Comparison of ENCODE assay signal across 33 cellular contexts in the genomic region with DNA sequence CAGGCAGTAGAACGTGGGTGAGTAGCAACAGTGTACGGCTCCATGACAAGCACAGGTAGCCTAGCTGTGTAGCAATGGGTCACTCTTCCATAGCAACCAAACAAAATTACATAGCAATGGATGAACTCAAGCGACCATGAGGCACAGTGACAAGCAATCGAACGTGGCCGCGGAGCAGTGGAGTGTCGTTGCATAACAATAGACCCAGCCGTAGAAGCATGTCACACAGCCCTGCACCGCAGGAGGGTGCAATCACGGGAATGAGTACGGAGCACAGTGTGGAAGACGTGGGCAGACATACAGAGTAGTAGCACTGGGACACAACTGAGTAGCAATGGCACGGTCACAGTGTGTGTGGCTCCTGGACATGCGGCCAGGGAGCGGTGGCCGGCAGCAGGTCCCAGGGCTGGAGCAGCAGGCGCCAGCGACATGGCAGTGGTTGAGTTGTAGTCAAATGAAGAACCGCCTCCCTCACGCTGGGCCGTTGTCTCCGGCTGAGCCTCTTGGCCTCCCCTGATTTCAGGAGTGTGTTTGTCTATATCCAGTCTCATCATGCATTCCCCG.
DNase-seq lines count a peak whose midpoint lies in the region; ATAC-seq, FAIRE-seq and TF ChIP-seq lines count a peak whose summit lies in the region.
"Had no signal": no experiment of that assay in that cellular context is flagged by ENCODE, and none has a peak within 500 bp of the region (broad histone marks: within the 10 kb centered on the region; RNA-seq: fewer than 3 reads in every experiment).

No MANE protein-coding gene starts in this region.

- TF ChIP-seq EP300 in HepG2 (IDR thresholded peaks at IDR 0.05; ENCODE audit: low read depth in 2 of 2, low read length in 2 of 2) (no peak), HepG2 (CRISPR knock-in tag; IDR thresholded peaks at IDR 0.05; ENCODE audit: borderline replicate concordance) (no peak)

- intact Hi-C loops in HepG2 (cut with micrococcal nuclease; ENCODE audit: unreplicated experiment) (no loop called here), lower lobe of right lung (cut with DNase I) (no loop called here), lower leg skin (cut with DNase I; ENCODE audit: low total_unique reads) (loop anchor here (5.0 kb wide), 1 partner anchor 173 kb away; no protein-coding TSS in a partner anchor)

- H3K27me3 ChIP-seq in HAP-1 (ENCODE audit: low read depth) (peaks cover 68% of the 10 kb centered on the region), HepG2 (ENCODE audit: control insufficient read depth in 1 of 2, insufficient read depth in 2 of 2, low read length in 2 of 2) (peaks cover 3 to 43% of the 10 kb centered on the region in 2 experiments; a peak in 3 of 5 replicates), lower lobe of right lung (ENCODE audit: low read depth) (peaks cover 40% of the 10 kb centered on the region)
- H3K27me3 ChIP-seq: BE2C, right lobe of liver, thyroid gland had no signal

- no peaks in the 10 kb centered on the region for H3K36me3 Mint-ChIP-seq in WTC11
- H3K36me3 Mint-ChIP-seq: activated naive CD8-positive, alpha-beta T cell treated with anti-CD3 and anti-CD28 coated beads, Interleukin-2, amount 10 ng/mL, durations not matched to agents 7 days and 5 days had no signal

- no peak overlapping the region for H3K4me2 ChIP-seq in HepG2 (ENCODE audit: low read depth, low read length)
- H3K4me2 ChIP-seq: hepatocyte had no signal

- TF ChIP-seq POLR2A in HepG2 (IDR thresholded peaks at IDR 0.05; ENCODE audit: insufficient read depth in 1 of 2, low read depth in 2 of 2, low read length in 2 of 2) (no peak), lower leg skin (IDR thresholded peaks at IDR 0.05) (no peak)

- H4K20me1 ChIP-seq in HepG2 (ENCODE audit: insufficient read depth, low read length), result no peaks in the 10 kb centered on the region

- TF ChIP-seq RAD21 in HepG2 (CRISPR knock-in tag; IDR thresholded peaks at IDR 0.05), result no peak

- in situ Hi-C loops in HAP-1 (cut with MboI; ENCODE audit: low sequenced_read_pairs) (no loop called here), HepG2 (cut with HindIII; ENCODE audit: extremely low pct_ligation_motif_present, low pct_unique_long_range_greater_than_20kb) (no loop called here)

- no peaks in the 10 kb centered on the region for H3K79me2 ChIP-seq in HepG2 (ENCODE audit: insufficient read depth, low read length)
- H3K79me2 ChIP-seq: hepatocyte had no signal

- peak overlapping the region; percentile 21; the same call in 1 of the 2 replicates for H3K4me3 Mint-ChIP-seq in WTC11
- H3K4me3 Mint-ChIP-seq in stimulated activated naive CD8-positive, alpha-beta T cell treated with anti-CD3 and anti-CD28 coated beads, Interleukin-15, amount 100 ng/mL, for 72 hours, result no peak overlapping the region
- H3K4me3 Mint-ChIP-seq: activated naive CD8-positive, alpha-beta T cell treated with anti-CD3 and anti-CD28 coated beads, Interleukin-2, amount 10 ng/mL, durations not matched to agents 7 days and 5 days had no signal

- POLR2A ChIA-PET in WTC11 (lab: Charles Lee) (no interaction called here), HepG2 (lab: Yijun Ruan, JAX) (no interaction called here)

- H3K27me3 Mint-ChIP-seq in WTC11 (ENCODE audit: low read depth), result peaks cover 43% of the 10 kb centered on the region
- peaks cover 54% of the 10 kb centered on the region for H3K27me3 Mint-ChIP-seq in stimulated activated naive CD8-positive, alpha-beta T cell treated with anti-CD3 and anti-CD28 coated beads, Interleukin-15, amount 100 ng/mL, for 72 hours

- 19% methylated on average over 15 of the region's 24 CpGs for WGBS in HepG2 (ENCODE audit: low lambda C conversion rate)
- WGBS in lower leg skin, 2 donors, result 47 to 48% methylated on average over 24 of the region's 24 CpGs

- no peak overlapping the region for H3K27ac Mint-ChIP-seq in WTC11
- no peak overlapping the region for H3K27ac Mint-ChIP-seq in stimulated activated naive CD8-positive, alpha-beta T cell treated with anti-CD3 and anti-CD28 coated beads, Interleukin-15, amount 100 ng/mL, for 72 hours
- H3K27ac Mint-ChIP-seq: activated naive CD8-positive, alpha-beta T cell treated with anti-CD3 and anti-CD28 coated beads, Interleukin-2, amount 10 ng/mL, durations not matched to agents 7 days and 5 days; progenitor cell of endocrine pancreas had no signal

- no peak for FAIRE-seq in HepG2 (lab: Jason Lieb, UNC)
- FAIRE-seq: colon, GM12891, islet of Langerhans, TTC549 had no signal

- no TSS peak for BruUV-seq in HepG2 (replicated peaks; lab: Mats Ljungman, UMichigan)

- DNase-seq in ELF-1 (ENCODE audit: low read depth, low spot score) (peak; percentile 70), HAP-1 (ENCODE audit: low spot score in 2 of 2) (peak; percentile 62 to 76), WTC11 (ENCODE audit: low spot score) (peak; percentile 62), HepG2 (ENCODE audit: low spot score) (no peak), T-helper 9 cell (no peak), lower lobe of right lung (no peak), lower leg skin (ENCODE audit: low spot score in 2 of 2) (no peak)
- no peak for DNase-seq in stimulated activated naive CD8-positive, alpha-beta T cell treated with anti-CD3 and anti-CD28 coated beads, Interleukin-15, amount 100 ng/mL, for 72 hours
- DNase-seq: ACHN; activated CD4-positive, alpha-beta T cell treated with anti-CD3 and anti-CD28 coated beads, Interleukin-2, amount 50 U/mL, for 4 hours; activated gamma-delta T cell treated with Interleukin-2 at 50 U/mL for 16 hours; activated naive CD8-positive, alpha-beta T cell treated with anti-CD3 and anti-CD28 coated beads, Interleukin-2, amount 10 ng/mL, durations not matched to agents 7 days and 5 days; activated T-cell treated with anti-CD3 and anti-CD28 coated beads, Interleukin-2, amount 50 U/mL, for 48 hours; aorta; BE2C; DMS 273 treated with DMSO at 0.1 percent for 48 hours; effector CD4-positive, alpha-beta T cell; EL; HCEC 1CT; NCI-H1105 treated with DMSO at 0.1 percent for 48 hours; NCI-H2029; NCI-H446; right lobe of liver; stomach; T-helper 1 cell; thyroid gland had no signal

- H3K27ac ChIP-seq in HepG2 (ENCODE audit: extremely low read length, insufficient read depth, low read length), result no peak overlapping the region
- H3K27ac ChIP-seq in lower lobe of right lung, result no peak overlapping the region
- H3K27ac ChIP-seq: hepatocyte, left lung, right lobe of liver, stomach, thyroid gland had no signal

- TF ChIP-seq CTCF in WTC11 (IDR thresholded peaks at IDR 0.05) (no peak), HepG2 (CRISPR knock-in tag; IDR thresholded peaks at IDR 0.05) (no peak), lower lobe of right lung (IDR thresholded peaks at IDR 0.05) (no peak), lower leg skin (IDR thresholded peaks at IDR 0.05) (no peak)

- CTCF ChIA-PET in WTC11 (lab: Charles Lee), result interaction anchor here (1.5 to 6.2 kb wide), 5 partner anchors 8 to 246 kb away, joined by 4 to 53 read pairs (median 11); no protein-coding TSS in a partner anchor
- CTCF ChIA-PET in HepG2 (lab: Yijun Ruan, JAX; ENCODE audit: low intra/inter-chr PET ratio, low total read pairs), result no interaction called here

- no peaks in the 10 kb centered on the region for H3K9me3 ChIP-seq in HAP-1
- no peaks in the 10 kb centered on the region for H3K9me3 ChIP-seq in HepG2 (ENCODE audit: low read length)
- H3K9me3 ChIP-seq in lower lobe of right lung, result no peaks in the 10 kb centered on the region
- H3K9me3 ChIP-seq: BE2C, left lung, right lobe of liver, stomach, thyroid gland had no signal

- H3K9ac ChIP-seq in HepG2 (ENCODE audit: insufficient read depth, low read depth, low read length), result no peak overlapping the region

- no peaks in the 10 kb centered on the region for H3K9me3 Mint-ChIP-seq in WTC11
- no peaks in the 10 kb centered on the region for H3K9me3 Mint-ChIP-seq in stimulated activated naive CD8-positive, alpha-beta T cell treated with anti-CD3 and anti-CD28 coated beads, Interleukin-15, amount 100 ng/mL, for 72 hours
- H3K9me3 Mint-ChIP-seq: activated naive CD8-positive, alpha-beta T cell treated with anti-CD3 and anti-CD28 coated beads, Interleukin-2, amount 10 ng/mL, durations not matched to agents 7 days and 5 days had no signal

- ATAC-seq in WTC11, result peak; percentile 17
- ATAC-seq in HepG2, result peak; percentile 64
- no peak for ATAC-seq in stimulated activated naive CD8-positive, alpha-beta T cell treated with anti-CD3 and anti-CD28 coated beads, Interleukin-15, amount 100 ng/mL, for 72 hours
- no peak for ATAC-seq in lower lobe of right lung
- ATAC-seq: left lung had no signal

- no peak overlapping the region for H3K4me3 ChIP-seq in HAP-1
- no peak overlapping the region for H3K4me3 ChIP-seq in HepG2 (replicated peaks in 1 of 3; ENCODE audit: insufficient read depth in 1 of 3, low read depth in 2 of 3, low read length in 3 of 3)
- H3K4me3 ChIP-seq in lower lobe of right lung, result no peak overlapping the region
- H3K4me3 ChIP-seq in lower leg skin (ENCODE audit: low read depth, poor library complexity, severe bottlenecking), result no peak overlapping the region
- H3K4me3 ChIP-seq: hepatocyte, left lung, right lobe of liver, stomach, thyroid gland had no signal

- peaks cover 2% of the 10 kb centered on the region; the same call in 1 of the 2 replicates for H3K4me1 ChIP-seq in HAP-1
- H3K4me1 ChIP-seq in HepG2 (ENCODE audit: insufficient read depth, low read length), result 0 out of 2 replicates have a peak, but pooled peaks cover 4% of the 10 kb centered on the region
- no peaks in the 10 kb centered on the region for H3K4me1 ChIP-seq in lower lobe of right lung
- H3K4me1 ChIP-seq: left lung, right lobe of liver, stomach, thyroid gland had no signal

- no peak overlapping the region for H2AFZ ChIP-seq in HepG2 (ENCODE audit: low read length)
- H2AFZ ChIP-seq: hepatocyte had no signal

- peaks cover 56% of the 10 kb centered on the region for H3K4me1 Mint-ChIP-seq in WTC11
- H3K4me1 Mint-ChIP-seq in stimulated activated naive CD8-positive, alpha-beta T cell treated with anti-CD3 and anti-CD28 coated beads, Interleukin-15, amount 100 ng/mL, for 72 hours, result peaks cover 5% of the 10 kb centered on the region

- H3K36me3 ChIP-seq in HAP-1 (replicated peaks) (no peaks in the 10 kb centered on the region), HepG2 (replicated peaks in 1 of 2; ENCODE audit: control insufficient read depth in 1 of 2, insufficient read depth in 2 of 2, low read length in 2 of 2) (no peaks in the 10 kb centered on the region), lower lobe of right lung (no peaks in the 10 kb centered on the region)
- H3K36me3 ChIP-seq: left lung, right lobe of liver, stomach, thyroid gland had no signal

TF ChIP-seq in HepG2, 621 proteins besides CTCF, POLR2A, EP300 and RAD21 (continues in another document):
- TF ChIP-seq CEBPB (IDR thresholded peaks at IDR 0.05; ENCODE audit: borderline replicate concordance, low read depth, low read length) (0 out of 2 replicates have a peak, but pooled peaks have one; percentile 6), RBM39 (IDR thresholded peaks at IDR 0.05; ENCODE audit: low read depth, low read length, poor library complexity, severe bottlenecking) (no peak)
- TF ChIP-seq, protein P1, sequence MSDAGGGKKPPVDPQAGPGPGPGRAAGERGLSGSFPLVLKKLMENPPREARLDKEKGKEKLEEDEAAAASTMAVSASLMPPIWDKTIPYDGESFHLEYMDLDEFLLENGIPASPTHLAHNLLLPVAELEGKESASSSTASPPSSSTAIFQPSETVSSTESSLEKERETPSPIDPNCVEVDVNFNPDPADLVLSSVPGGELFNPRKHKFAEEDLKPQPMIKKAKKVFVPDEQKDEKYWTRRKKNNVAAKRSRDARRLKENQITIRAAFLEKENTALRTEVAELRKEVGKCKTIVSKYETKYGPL (CRISPR knock-in tag; IDR thresholded peaks at IDR 0.05), result peak; percentile 43; the same call in 1 of the 2 replicates

Comparison
In these comparisons a context has a peak if more than half of its experiments do, and no peak if none do; other contexts are left out.
1. DNase-seq: peak in ELF-1 (single experiment), HAP-1 (2 of 2) and WTC11 (single experiment); none in HepG2 (single experiment), stimulated activated naive CD8-positive, alpha-beta T cell treated with anti-CD3 and anti-CD28 coated beads, Interleukin-15, amount 100 ng/mL, for 72 hours (0 of 2), T-helper 9 cell (single experiment), lower lobe of right lung (single experiment) and lower leg skin (0 of 2).
2. ATAC-seq: peak in WTC11 (single experiment) and HepG2 (single experiment); none in stimulated activated naive CD8-positive, alpha-beta T cell treated with anti-CD3 and anti-CD28 coated beads, Interleukin-15, amount 100 ng/mL, for 72 hours (single experiment) and lower lobe of right lung (0 of 2).